ENCODE assay signal across 8 cellular contexts in the genomic region with DNA sequence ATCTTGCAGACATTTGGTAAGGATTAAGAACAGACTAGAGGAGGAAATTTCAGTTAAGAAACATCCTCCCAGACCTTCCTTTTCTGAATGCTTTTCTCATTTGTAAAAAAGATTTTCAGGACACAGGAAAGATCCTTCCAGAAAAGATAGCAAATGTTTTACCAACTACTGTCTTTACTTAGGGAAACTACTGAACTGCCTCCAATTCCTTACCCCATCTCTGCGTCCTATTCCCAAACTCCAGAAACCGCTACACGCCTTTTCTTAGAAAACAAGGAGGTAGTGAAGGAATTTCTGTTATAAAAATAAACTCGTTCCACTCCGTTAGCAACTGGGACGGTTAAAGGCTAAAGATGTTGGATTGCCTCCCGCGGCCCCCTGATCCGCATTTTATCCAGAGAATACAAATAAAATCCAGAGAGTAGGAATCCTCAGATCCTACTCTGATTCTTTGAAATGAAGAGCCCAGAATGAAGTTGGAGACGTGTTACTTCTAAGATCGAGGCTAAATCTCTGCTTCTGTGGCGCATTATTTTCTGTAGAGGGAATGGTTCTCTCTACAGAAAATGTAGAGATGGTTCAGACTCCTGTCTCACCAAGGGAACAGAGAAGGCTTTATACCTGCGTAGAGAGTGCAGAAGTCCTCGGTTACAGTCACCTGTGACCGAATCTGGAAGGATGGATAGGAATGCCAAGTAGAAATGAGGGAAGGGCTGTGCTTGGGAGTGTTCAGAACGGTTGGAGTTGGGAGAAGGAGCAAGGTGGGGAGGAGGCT.
DNase-seq lines count a peak whose midpoint lies in the region; ATAC-seq, FAIRE-seq and TF ChIP-seq lines count a peak whose summit lies in the region.

No MANE protein-coding gene starts in this region.

- no peaks in the 10 kb centered on the region for H3K27me3 ChIP-seq in K562 (ENCODE audit: control insufficient read depth in 2 of 2, insufficient read depth in 2 of 2, low read length in 2 of 2)

- peaks cover 15% of the 10 kb centered on the region for H3K4me1 Mint-ChIP-seq in Calu3 (ENCODE audit: low read depth, unreplicated experiment)

- TF ChIP-seq CTCF in Calu3 (IDR thresholded peaks at IDR 0.05; ENCODE audit: unreplicated experiment): no peak
- TF ChIP-seq CTCF in K562 (IDR thresholded peaks at IDR 0.05 in 2 of 3, conservative IDR thresholded peaks at IDR 0.05 in 1 of 3; ENCODE audit: insufficient read depth in 2 of 3, low read depth in 1 of 3, low read length in 3 of 3): no peak

- no peaks in the 10 kb centered on the region for H3K9me3 Mint-ChIP-seq in Calu3 (ENCODE audit: low read depth, unreplicated experiment)

- H3K36me3 ChIP-seq in K562 (ENCODE audit: control insufficient read depth, insufficient read depth, low read length) (no peaks in the 10 kb centered on the region), mesodermal cell (ENCODE audit: control insufficient read depth, insufficient read depth, low read length) (no peaks in the 10 kb centered on the region)

- no peaks in the 10 kb centered on the region for H3K79me2 ChIP-seq in K562 (ENCODE audit: control insufficient read depth, insufficient read depth, low read length)

- in situ Hi-C loops in K562 (cut with MboI): no loop called here

- TF ChIP-seq RAD21 in K562 (CRISPR knock-in tag; conservative IDR thresholded peaks at IDR 0.05 in 1 of 2, IDR thresholded peaks at IDR 0.05 in 1 of 2): no peak

- peaks cover 19% of the 10 kb centered on the region for H3K27me3 Mint-ChIP-seq in Calu3 (ENCODE audit: unreplicated experiment)

- no peaks in the 10 kb centered on the region for H4K20me1 ChIP-seq in K562 (replicated peaks; ENCODE audit: control insufficient read depth, insufficient read depth, low read length)

- intact Hi-C loops in Calu3 (cut with micrococcal nuclease; ENCODE audit: unreplicated experiment): loop anchor here (1.0 kb wide), 1 partner anchor 10 kb away; no protein-coding TSS in a partner anchor
- intact Hi-C loops in K562 (cut with micrococcal nuclease): no loop called here

- H3K9me3 ChIP-seq in K562 (replicated peaks; ENCODE audit: control insufficient read depth, insufficient read depth, low read depth, low read length): no peaks in the 10 kb centered on the region
- H3K9me3 ChIP-seq in mesodermal cell (ENCODE audit: control insufficient read depth, low read length): no peaks in the 10 kb centered on the region

- peak overlapping the region; percentile 94 for H3K4me3 Mint-ChIP-seq in Calu3 (ENCODE audit: low read depth, unreplicated experiment)

- FAIRE-seq in K562 (lab: Jason Lieb, UNC): no peak

- H3K27ac Mint-ChIP-seq in Calu3 (ENCODE audit: unreplicated experiment): peak overlapping the region; percentile 95

- no peak overlapping the region for H2AFZ ChIP-seq in K562 (ENCODE audit: low read depth, low read length)

- TF ChIP-seq EP300 in K562 (IDR thresholded peaks at IDR 0.05; ENCODE audit: low read length): no peak

- BruUV-seq in Calu3 (replicated peaks; lab: Mats Ljungman, UMichigan): no TSS peak
- no TSS peak for BruUV-seq in K562 (replicated peaks; lab: Mats Ljungman, UMichigan)

- no peak for TF ChIP-seq POLR2A in K562 (conservative IDR thresholded peaks at IDR 0.05)

- DNase-seq in Calu3 (no peak), Kasumi-1 (lab: John Stamatoyannopoulos, UW) (peak; percentile 46 to 58), K562 (ENCODE audit: extremely low read depth in 1 of 4, low spot score in 3 of 4) (no peak), occipital lobe (lab: John Stamatoyannopoulos, UW) (no peak), OCI-M1 (lab: John Stamatoyannopoulos, UW) (no peak)
- no peak for DNase-seq in effector CD4-positive, alpha-beta T cell

- ATAC-seq in K562 (no peak; the same call in 2 of the 3 replicates), GM18861 (IDR thresholded peaks at IDR 0.05; ENCODE audit: unreplicated experiment) (no peak)

- H3K36me3 Mint-ChIP-seq in Calu3 (ENCODE audit: insufficient read depth, unreplicated experiment): peaks cover 25% of the 10 kb centered on the region

- CTCF ChIA-PET in Calu3 (lab: Charles Lee): interaction anchor here (0.5 to 1.1 kb wide), 7 partner anchors 25 to 649 kb away, joined by 3 to 6 read pairs (median 3); a partner anchor contains a TSS
- CTCF ChIA-PET in K562 (lab: Yijun Ruan, JAX; ENCODE audit: low intra/inter-chr PET ratio): no interaction called here

- H3K9ac ChIP-seq in K562 (ENCODE audit: insufficient read depth in 1 of 2, low read depth in 2 of 2, low read length in 2 of 2): peak overlapping the region in 1 of 2 experiments; percentile 4; a peak in 2 of 4 replicates

- H3K27ac ChIP-seq in K562 (ENCODE audit: extremely low read depth, low read depth, low read length) (no peak overlapping the region), mesodermal cell (ENCODE audit: low read depth, low read length, severe bottlenecking) (no peak overlapping the region)

- 0 out of 2 replicates have a peak overlapping the region, but pooled peaks have one; percentile 0 for H3K4me3 ChIP-seq in K562
- H3K4me3 ChIP-seq in mesodermal cell (ENCODE audit: extremely low read depth, insufficient read depth, low read length, poor library complexity, severe bottlenecking): peak overlapping the region; percentile 55

- POLR2A ChIA-PET in K562 (lab: Yijun Ruan, JAX): interaction anchor here (0.9 kb wide), 1 partner anchor 9 kb away, joined by 3 read pairs; no protein-coding TSS in a partner anchor

- H3K4me1 ChIP-seq in K562 (replicated peaks in 1 of 2; ENCODE audit: control insufficient read depth in 2 of 2, insufficient read depth in 2 of 2, low read length in 2 of 2): peaks cover 0 to 7% of the 10 kb centered on the region in 2 experiments; a peak in 2 of 5 replicates
- no peaks in the 10 kb centered on the region for H3K4me1 ChIP-seq in mesodermal cell (ENCODE audit: control insufficient read depth, insufficient read depth, low read length, poor library complexity, severe bottlenecking)

- WGBS in K562 (ENCODE audit: insufficient coverage, low coverage, missing lambda C conversion rate): 65% methylated on average over 16 of the region's 16 CpGs
- WGBS in mesodermal cell (ENCODE audit: insufficient coverage in 2 of 2), 2 experiments: 3 to 7% methylated on average over 6 of the region's 16 CpGs

- H3K4me2 ChIP-seq in K562 (ENCODE audit: insufficient read depth, low read length): peak overlapping the region; percentile 48

- H3K9me1 ChIP-seq in K562 (ENCODE audit: control insufficient read depth, insufficient read depth, low read length): no peaks in the 10 kb centered on the region

TF ChIP-seq in K562, 482 proteins besides CTCF, POLR2A, EP300 and RAD21 (continues in another document):
- TF ChIP-seq PML (IDR thresholded peaks at IDR 0.05; ENCODE audit: low read length): 0 out of 2 replicates have a peak, but pooled peaks have one; percentile 9
- no peak for TF ChIP-seq ERF (CRISPR knock-in tag; IDR thresholded peaks at IDR 0.05)

Comparison
In these comparisons a context has a peak if more than half of its experiments do, and no peak if none do; other contexts are left out.
1. DNase-seq: peak in Kasumi-1 (2 of 2); none in Calu3 (single experiment), K562 (0 of 4), effector CD4-positive, alpha-beta T cell (single experiment), occipital lobe (single experiment) and OCI-M1 (single experiment).